In genomic region chr1:145918992-145919939, GRCh38 we compare ENCODE assay signal across 8 cellular contexts. TPM values are rescaled to one million over a fixed set of nuclear protein-coding genes. Genes with fewer than 3 reads are reported as not detected.
DNase-seq lines count a peak whose midpoint lies in the region; ATAC-seq and TF ChIP-seq lines count a peak whose summit lies in the region.

No MANE protein-coding gene starts in this region.

- H3K36me3 ChIP-seq in left lung = peaks cover 0 to 36% of the 10 kb centered on the region in 2 donors
- H3K36me3 ChIP-seq in stomach = peaks cover 0 to 45% (median 44%) of the 10 kb centered on the region in 4 donors

- peak overlapping the region; percentile 85 to 91 for H3K27ac ChIP-seq in left lung
- H3K27ac ChIP-seq in stomach = peak overlapping the region; percentile 87 to 95 (median 90)

- H3K27ac Mint-ChIP-seq in dendritic cell treated with granulocyte-macrophage colony-stimulating factor and Interleukin-4, amounts not matched to agents 40 ng/mL and 50 ng/mL, for 4 days = peak overlapping the region; percentile 69

- 1 to 7% (median 4%) methylated on average over 32 to 33 of the region's 33 CpGs for WGBS in stomach, 5 donors

- no peaks in the 10 kb centered on the region for H3K9me3 Mint-ChIP-seq in dendritic cell treated with granulocyte-macrophage colony-stimulating factor and Interleukin-4, amounts not matched to agents 40 ng/mL and 50 ng/mL, for 4 days

- TF ChIP-seq CTCF in left lung (IDR thresholded peaks at IDR 0.05) = no peak
- no peak for TF ChIP-seq CTCF in stomach (IDR thresholded peaks at IDR 0.05)

- H3K4me1 Mint-ChIP-seq in dendritic cell treated with granulocyte-macrophage colony-stimulating factor and Interleukin-4, amounts not matched to agents 40 ng/mL and 50 ng/mL, for 4 days (ENCODE audit: low read depth) = peaks cover 36% of the 10 kb centered on the region

- H3K27me3 ChIP-seq in left lung (no peaks in the 10 kb centered on the region), stomach (no peaks in the 10 kb centered on the region)

- H3K4me1 ChIP-seq in left lung (peaks cover 14 to 55% of the 10 kb centered on the region in 2 donors), stomach (peaks cover 18 to 57% (median 32%) of the 10 kb centered on the region in 4 donors)

- no peak for TF ChIP-seq EP300 in stomach (IDR thresholded peaks at IDR 0.05)

- no peak for TF ChIP-seq POLR2A in stomach (IDR thresholded peaks at IDR 0.05)

- H3K4me3 Mint-ChIP-seq in dendritic cell treated with granulocyte-macrophage colony-stimulating factor and Interleukin-4, amounts not matched to agents 40 ng/mL and 50 ng/mL, for 4 days = peak overlapping the region; percentile 81

- peak; percentile 57 for DNase-seq in CD1c-positive myeloid dendritic cell (ENCODE audit: extremely low spot score)
- DNase-seq in SHP77 (lab: John Stamatoyannopoulos, UW) = peak; percentile 68 to 71
- DNase-seq in left lung = peak; percentile 76 to 95
- peak; percentile 73 for DNase-seq in stomach

- ATAC-seq in GM18873 (IDR thresholded peaks at IDR 0.05; ENCODE audit: low FRiP score, unreplicated experiment) = peak; percentile 9
- ATAC-seq in HG03460 (IDR thresholded peaks at IDR 0.05; ENCODE audit: unreplicated experiment) = peak; percentile 83
- ATAC-seq in left lung = peak; percentile 70
- no peak for ATAC-seq in GM19023 (IDR thresholded peaks at IDR 0.05; ENCODE audit: unreplicated experiment)

- H3K36me3 Mint-ChIP-seq in dendritic cell treated with granulocyte-macrophage colony-stimulating factor and Interleukin-4, amounts not matched to agents 40 ng/mL and 50 ng/mL, for 4 days (ENCODE audit: low read depth) = peaks cover 41% of the 10 kb centered on the region

- no peaks in the 10 kb centered on the region for H3K9me3 ChIP-seq in left lung
- no peaks in the 10 kb centered on the region for H3K9me3 ChIP-seq in stomach

- peak overlapping the region; percentile 85 to 93 for H3K4me3 ChIP-seq in left lung
- H3K4me3 ChIP-seq in stomach = peak overlapping the region; percentile 92 to 100 (median 97)

- intact Hi-C loops in dendritic cell treated with granulocyte-macrophage colony-stimulating factor and Interleukin-4, amounts not matched to agents 40 ng/mL and 50 ng/mL, for 4 days (cut with micrococcal nuclease) = loop anchor here (1.0 kb wide), 1 partner anchor 8 kb away; the partner anchor contains the start of gene RBM8A
- intact Hi-C loops in left lung (cut with DNase I) = no loop called here
- intact Hi-C loops in stomach (cut with DNase I; ENCODE audit: low total_unique reads) = no loop called here

- H3K27me3 Mint-ChIP-seq in dendritic cell treated with granulocyte-macrophage colony-stimulating factor and Interleukin-4, amounts not matched to agents 40 ng/mL and 50 ng/mL, for 4 days = no peaks in the 10 kb centered on the region

RNA-seq across cellular contexts. Expression of gene PEX11B, which starts 0.7 kb away (rescaled TPM):
- 10 to 100 TPM; 31.9 to 32.4 TPM for total RNA-seq in left lung
- 10 to 100 TPM; 15.6 to 42.3 (median 25.2) TPM for total RNA-seq in stomach
- 10 to 100 TPM; 23.0 to 46.6 (median 38.4) TPM for polyA plus RNA-seq in stomach

RNA-seq across cellular contexts. Expression of gene RBM8A, which starts 8.0 kb away (rescaled TPM):
- total RNA-seq in left lung (100 to 1,000 TPM in 1 of 2 donors, 10 to 100 TPM in 1; 90.2 to 118 TPM), stomach (10 to 100 TPM in 4 of 5 donors, 1 to 10 TPM in 1; 9.3 to 81.3 (median 44.6) TPM)
- 100 to 1,000 TPM in 2 of 3 donors, 10 to 100 TPM in 1; 79.3 to 113 (median 101) TPM for polyA plus RNA-seq in stomach

RNA-seq across cellular contexts. Expression of gene ITGA10, which starts 9.4 kb away (rescaled TPM):
- total RNA-seq in left lung (10 to 100 TPM in 1 of 2 donors, 1 to 10 TPM in 1; 5.8 to 12.5 TPM), stomach (1 to 10 TPM in 4 of 5 donors, under 1 TPM in 1; 0.58 to 9.0 (median 5.5) TPM)
- polyA plus RNA-seq in stomach = 1 to 10 TPM in 2 of 3 donors, under 1 TPM in 1; 0.37 to 2.7 (median 1.7) TPM

RNA-seq across cellular contexts. Expression of gene ANKRD35, which starts 33.6 kb away (rescaled TPM):
- total RNA-seq in left lung = 1 to 10 TPM; 1.4 to 3.4 TPM
- 1 to 10 TPM in 2 of 5 donors, under 1 TPM in 1, not detected in 2; 0.58 to 1.7 (median 1.2) TPM for total RNA-seq in stomach
- 1 to 10 TPM; 5.4 to 10.0 (median 5.8) TPM for polyA plus RNA-seq in stomach

RNA-seq across cellular contexts. Expression of gene LIX1L, which starts 38.6 kb away (rescaled TPM):
- 10 to 100 TPM; 28.9 to 32.0 TPM for total RNA-seq in left lung
- 10 to 100 TPM in 3 of 5 donors, 1 to 10 TPM in 2; 5.8 to 28.4 (median 14.0) TPM for total RNA-seq in stomach
- 1 to 10 TPM; 7.2 to 8.2 (median 7.4) TPM for polyA plus RNA-seq in stomach
